ENCODE assay signal across 23 cellular contexts in genomic region chr7:41756783-41757182, GRCh38. TPM values are rescaled to one million over a fixed set of nuclear protein-coding genes. Genes with fewer than 3 reads are reported as not detected.
"Had no signal": no experiment of that assay in that cellular context is flagged by ENCODE, and none has a peak within 500 bp of the region (broad histone marks: within the 10 kb centered on the region; RNA-seq: fewer than 3 reads in every experiment).

No MANE protein-coding gene starts in this region.

- DNase-seq: IMR-90; Karpas-422; KG1; MM.1S; NCI-H1092 treated with DMSO at 0.1 percent for 48 hours; NCI-H1436; NCI-H187; NCI-H2029; NCI-H2081 treated with DMSO at 0.1 percent for 48 hours; NCI-H2171; NCI-H226; NCI-H446; NCI-H510A; NCI-H524 treated with DMSO at 0.1 percent for 48 hours; NCI-H69; NCI-H774; NK-92 treated with Interleukin-12 subunit alpha and Interleukin-12 subunit beta, amount 100 ng/mL, for 24 hours; PC-9; Peyer's patch; SHP77 treated with DMSO at 0.1 percent for 48 hours; SJCRH30 had no signal

RNA-seq across cellular contexts. Expression of gene INHBA, which starts 53.9 kb away (rescaled TPM):
- total RNA-seq: HT-29, OCI-LY7 had no signal
